In genomic region chr22:37381489-37381888, GRCh38 we compare ENCODE assay signal across 29 cellular contexts. TPM values are rescaled to one million over a fixed set of nuclear protein-coding genes. Genes with fewer than 3 reads are reported as not detected.
DNase-seq lines count a peak whose midpoint lies in the region; ATAC-seq, FAIRE-seq and TF ChIP-seq lines count a peak whose summit lies in the region.
"Had no signal": no experiment of that assay in that cellular context is flagged by ENCODE, and none has a peak within 500 bp of the region (broad histone marks: within the 10 kb centered on the region; RNA-seq: fewer than 3 reads in every experiment).

No MANE protein-coding gene starts in this region.

- H3K9ac ChIP-seq in fibroblast of lung (ENCODE audit: insufficient read depth, low read length): no peak overlapping the region

- no peaks in the 10 kb centered on the region for H3K79me2 ChIP-seq in fibroblast of lung (ENCODE audit: control insufficient read depth, insufficient read depth, low read length)

- no peak overlapping the region for H2AFZ ChIP-seq in fibroblast of lung (ENCODE audit: low read length)

- H4K20me1 ChIP-seq in fibroblast of lung (ENCODE audit: control insufficient read depth, extremely low read depth, insufficient read depth, low read length): no peaks in the 10 kb centered on the region

- no peak overlapping the region for H3K27ac ChIP-seq in fibroblast of lung (ENCODE audit: insufficient read depth, low read length)
- H3K27ac ChIP-seq in small intestine (ENCODE audit: low read depth in 1 of 2, low read length in 1 of 2): no peak overlapping the region
- H3K27ac ChIP-seq: esophagus muscularis mucosa, gastrocnemius medialis, thoracic aorta had no signal

- H3K9me3 ChIP-seq in fibroblast of lung (ENCODE audit: control insufficient read depth, insufficient read depth, low read depth, low read length): no peaks in the 10 kb centered on the region
- no peaks in the 10 kb centered on the region for H3K9me3 ChIP-seq in small intestine (ENCODE audit: control insufficient read depth, low read depth)
- H3K9me3 ChIP-seq: esophagus muscularis mucosa, gastrocnemius medialis, thoracic aorta had no signal

- TF ChIP-seq CTCF in fibroblast of lung (conservative IDR thresholded peaks at IDR 0.05 in 1 of 2, IDR thresholded peaks at IDR 0.05 in 1 of 2; ENCODE audit: low read depth in 1 of 2, low read length in 2 of 2) (no peak), GM13976 (IDR thresholded peaks at IDR 0.05; ENCODE audit: borderline replicate concordance, control extremely low read depth, extremely low read depth, insufficient read depth, missing control alignments) (no peak)

- WGBS in small intestine, 3 donors: 29 to 55% (median 53%) methylated on average over 9 of the region's 9 CpGs

- DNase-seq in stimulated activated naive CD8-positive, alpha-beta T cell treated with anti-CD3 and anti-CD28 coated beads, Interleukin-15, amount 100 ng/mL, for 72 hours: no peak
- no peak for DNase-seq in stimulated activated naive CD8-positive, alpha-beta T cell treated with anti-CD3 and anti-CD28 coated beads, Interleukin-15, Interleukin-2, amounts not matched to agents 100 U/mL and 50 U/mL, for 24 hours
- DNase-seq in T1000 (lab: John Stamatoyannopoulos, UW): peak; percentile 12
- DNase-seq in fibroblast of lung (ENCODE audit: low read depth in 2 of 2): peak; percentile 8 to 25
- peak; percentile 17 for DNase-seq in small intestine
- no peak for DNase-seq in GM13976 (ENCODE audit: low spot score)
- DNase-seq: activated CD4-positive, alpha-beta T cell treated with anti-CD3 and anti-CD28 coated beads for 48 hours; activated CD8-positive, alpha-beta memory T cell treated with anti-CD3 and anti-CD28 coated beads for 24 hours; AML-193; CD8-positive, alpha-beta T cell; gastrocnemius medialis; H9; left cardiac atrium; NCI-H146; NCI-H226; NCI-H69; SIG-M5; stimulated activated CD4-positive, alpha-beta T cell treated with anti-CD3 and anti-CD28 coated beads, Interleukin-1b, Interleukin-23, amount 100 ng/mL, for 48 hours had no signal

- H3K27ac Mint-ChIP-seq in stimulated activated naive CD8-positive, alpha-beta T cell treated with anti-CD3 and anti-CD28 coated beads, Interleukin-15, amount 100 ng/mL, for 72 hours: peak overlapping the region; percentile 57 to 60
- H3K27ac Mint-ChIP-seq: activated naive CD4-positive, alpha-beta T cell treated with anti-CD3 and anti-CD28 coated beads, Interleukin-2, amount 50 U/mL, for 24 hours; CD8-positive, alpha-beta T cell; stimulated activated naive CD8-positive, alpha-beta T cell treated with anti-CD3 and anti-CD28 coated beads, Interleukin-15, Interleukin-2, amounts not matched to agents 100 ng/mL and 50 ng/mL, for 24 hours had no signal

- no peak overlapping the region for H3K4me3 ChIP-seq in fibroblast of lung (replicated peaks in 1 of 4; ENCODE audit: control extremely low read depth in 1 of 4, insufficient read depth in 1 of 4, low read depth in 3 of 4, low read length in 4 of 4)
- H3K4me3 ChIP-seq in small intestine (ENCODE audit: low read depth in 1 of 2, low read length in 2 of 2): no peak overlapping the region
- H3K4me3 ChIP-seq: esophagus muscularis mucosa, gastrocnemius medialis, GM12878, thoracic aorta had no signal

- H3K4me1 Mint-ChIP-seq in stimulated activated naive CD8-positive, alpha-beta T cell treated with anti-CD3 and anti-CD28 coated beads, Interleukin-15, amount 100 ng/mL, for 72 hours: peaks cover 5% of the 10 kb centered on the region
- H3K4me1 Mint-ChIP-seq: activated naive CD4-positive, alpha-beta T cell treated with anti-CD3 and anti-CD28 coated beads, Interleukin-2, amount 50 U/mL, for 24 hours had no signal

- no peaks in the 10 kb centered on the region for H3K9me3 Mint-ChIP-seq in stimulated activated naive CD8-positive, alpha-beta T cell treated with anti-CD3 and anti-CD28 coated beads, Interleukin-15, amount 100 ng/mL, for 72 hours
- H3K9me3 Mint-ChIP-seq: activated naive CD4-positive, alpha-beta T cell treated with anti-CD3 and anti-CD28 coated beads, Interleukin-2, amount 50 U/mL, for 24 hours; CD8-positive, alpha-beta T cell; H9; nephron; stimulated activated naive CD8-positive, alpha-beta T cell treated with anti-CD3 and anti-CD28 coated beads, Interleukin-15, Interleukin-2, amounts not matched to agents 100 ng/mL and 50 ng/mL, for 24 hours had no signal

- no peak for ATAC-seq in stimulated activated naive CD8-positive, alpha-beta T cell treated with anti-CD3 and anti-CD28 coated beads, Interleukin-15, amount 100 ng/mL, for 72 hours
- no peak for ATAC-seq in stimulated activated naive CD8-positive, alpha-beta T cell treated with anti-CD3 and anti-CD28 coated beads, Interleukin-15, Interleukin-2, amounts not matched to agents 100 U/mL and 50 U/mL, for 24 hours
- ATAC-seq in esophagus mucosa (no peak), GM19455 (IDR thresholded peaks at IDR 0.05; ENCODE audit: unreplicated experiment) (no peak)
- ATAC-seq: CD8-positive, alpha-beta T cell; gastrocnemius medialis; GM12878; left cardiac atrium had no signal

- no peak for FAIRE-seq in small intestine (lab: Jason Lieb, UNC)
- FAIRE-seq: A204.1, GM12878, RCC 7860 had no signal

- H3K27me3 ChIP-seq in fibroblast of lung (ENCODE audit: control insufficient read depth, insufficient read depth, low read length) (peaks cover 35% of the 10 kb centered on the region), small intestine (ENCODE audit: control insufficient read depth in 2 of 2, insufficient read depth in 2 of 2, low read length in 2 of 2) (peaks cover 3 to 8% of the 10 kb centered on the region in 2 donors)

- peaks cover 51% of the 10 kb centered on the region for H3K27me3 Mint-ChIP-seq in stimulated activated naive CD8-positive, alpha-beta T cell treated with anti-CD3 and anti-CD28 coated beads, Interleukin-15, amount 100 ng/mL, for 72 hours
- H3K27me3 Mint-ChIP-seq: activated naive CD4-positive, alpha-beta T cell treated with anti-CD3 and anti-CD28 coated beads, Interleukin-2, amount 50 U/mL, for 24 hours had no signal

- peak overlapping the region; percentile 48 for H3K4me2 ChIP-seq in fibroblast of lung (ENCODE audit: extremely low read depth, insufficient read depth, low read length)

- no peak overlapping the region for H3K4me3 Mint-ChIP-seq in stimulated activated naive CD8-positive, alpha-beta T cell treated with anti-CD3 and anti-CD28 coated beads, Interleukin-15, amount 100 ng/mL, for 72 hours
- H3K4me3 Mint-ChIP-seq: activated naive CD4-positive, alpha-beta T cell treated with anti-CD3 and anti-CD28 coated beads, Interleukin-2, amount 50 U/mL, for 24 hours; CD8-positive, alpha-beta T cell; H9; stimulated activated naive CD8-positive, alpha-beta T cell treated with anti-CD3 and anti-CD28 coated beads, Interleukin-15, Interleukin-2, amounts not matched to agents 100 ng/mL and 50 ng/mL, for 24 hours had no signal

- H3K36me3 ChIP-seq in fibroblast of lung (ENCODE audit: control insufficient read depth, insufficient read depth, low read length) (no peaks in the 10 kb centered on the region), small intestine (ENCODE audit: control insufficient read depth in 2 of 2, insufficient read depth in 2 of 2, low read length in 2 of 2) (no peaks in the 10 kb centered on the region)
- H3K36me3 ChIP-seq: esophagus muscularis mucosa, gastrocnemius medialis, thoracic aorta had no signal

- in situ Hi-C loops in GM13976 (cut with MboI; ENCODE audit: low sequenced_read_pairs, unreplicated experiment): no loop called here

- peaks cover 5% of the 10 kb centered on the region for H3K4me1 ChIP-seq in fibroblast of lung (ENCODE audit: control insufficient read depth, extremely low read depth, insufficient read depth, low read length)
- H3K4me1 ChIP-seq in small intestine (ENCODE audit: control insufficient read depth in 2 of 2, insufficient read depth in 1 of 2, low read depth in 1 of 2, low read length in 1 of 2): no peaks in the 10 kb centered on the region
- H3K4me1 ChIP-seq: gastrocnemius medialis had no signal

RNA-seq across cellular contexts. Expression of gene ELFN2, which starts 45.8 kb away (rescaled TPM):
- total RNA-seq in fibroblast of lung (under 0.01 TPM in 2 replicates), esophagus mucosa (not detected)
- polyA plus RNA-seq in fibroblast of lung (0.02 and 0.10 TPM in 2 replicates), small intestine (under 1 TPM in 1 of 3 donors, not detected in 2; 0.16 TPM)
- polyA plus RNA-seq in fibroblast of lung (2012): 0.14 and 0.44 TPM in 2 replicates
- 0.52 and 0.67 TPM in 2 replicates for polyA minus RNA-seq in fibroblast of lung (ENCODE audit: low replicate concordance)
- total RNA-seq: CD8-positive, alpha-beta T cell; lung microvascular endothelial cell; thoracic aorta had no signal

Comparison
In these comparisons a context has a peak if more than half of its experiments do, and no peak if none do; other contexts are left out.
1. DNase-seq: peak in T1000 (single experiment), fibroblast of lung (2 of 2) and small intestine (single experiment); none in stimulated activated naive CD8-positive, alpha-beta T cell treated with anti-CD3 and anti-CD28 coated beads, Interleukin-15, amount 100 ng/mL, for 72 hours (0 of 2), stimulated activated naive CD8-positive, alpha-beta T cell treated with anti-CD3 and anti-CD28 coated beads, Interleukin-15, Interleukin-2, amounts not matched to agents 100 U/mL and 50 U/mL, for 24 hours (single experiment) and GM13976 (single experiment).